In genomic region chr2:134410831-134411231, GRCh38 we compare ENCODE assay signal across 2 cellular contexts.
TF ChIP-seq lines count a peak whose summit lies in the region.

No MANE protein-coding gene starts in this region.

TF ChIP-seq in SK-N-SH treated with all-trans-retinoic acid at 6 μM for 48 hours, 23 proteins besides CTCF, POLR2A, EP300 and RAD21 (continued from another document):
- no peak for TF ChIP-seq CSRNP3 (CRISPR knock-in tag; IDR thresholded peaks at IDR 0.05)

TF ChIP-seq in WTC11, 78 proteins besides CTCF, POLR2A, EP300 and RAD21 (continued from another document):
- TF ChIP-seq, protein P1, sequence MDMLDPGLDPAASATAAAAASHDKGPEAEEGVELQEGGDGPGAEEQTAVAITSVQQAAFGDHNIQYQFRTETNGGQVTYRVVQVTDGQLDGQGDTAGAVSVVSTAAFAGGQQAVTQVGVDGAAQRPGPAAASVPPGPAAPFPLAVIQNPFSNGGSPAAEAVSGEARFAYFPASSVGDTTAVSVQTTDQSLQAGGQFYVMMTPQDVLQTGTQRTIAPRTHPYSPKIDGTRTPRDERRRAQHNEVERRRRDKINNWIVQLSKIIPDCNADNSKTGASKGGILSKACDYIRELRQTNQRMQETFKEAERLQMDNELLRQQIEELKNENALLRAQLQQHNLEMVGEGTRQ (CRISPR knock-in tag; IDR thresholded peaks at IDR 0.05) = no peak
- TF ChIP-seq FOXK1 (CRISPR knock-in tag; IDR thresholded peaks at IDR 0.05) (no peak), ZNF317 (CRISPR knock-in tag; IDR thresholded peaks at IDR 0.05; ENCODE audit: borderline replicate concordance, low read depth) (no peak), NR1H2 (CRISPR knock-in tag; IDR thresholded peaks at IDR 0.05) (no peak), CREM (CRISPR knock-in tag; IDR thresholded peaks at IDR 0.05) (no peak), OVOL2 (CRISPR knock-in tag; IDR thresholded peaks at IDR 0.05; ENCODE audit: borderline replicate concordance) (no peak), ZNF425 (CRISPR knock-in tag; conservative IDR thresholded peaks at IDR 0.05) (no peak)
